ENCODE assay signal across 13 cellular contexts in the genomic region with DNA sequence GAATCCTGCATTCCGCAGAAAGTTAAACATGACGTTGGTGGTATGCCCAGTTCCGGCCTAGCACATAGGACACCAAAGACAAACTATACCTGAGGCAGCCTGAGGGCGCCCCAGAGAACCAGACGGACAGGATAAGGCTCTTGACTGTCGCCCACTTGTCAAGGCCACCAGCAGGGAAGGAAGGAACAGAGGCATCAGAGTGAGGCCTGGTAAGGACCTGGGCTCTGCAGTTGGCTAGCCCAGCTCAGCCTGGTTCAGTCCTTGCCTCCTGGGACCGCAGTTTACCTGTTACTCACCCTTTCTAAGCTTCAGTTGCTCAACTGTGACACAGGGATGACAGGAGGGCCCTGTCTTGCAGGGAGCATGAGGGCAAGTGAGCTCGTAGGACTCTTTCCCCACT.
DNase-seq lines count a peak whose midpoint lies in the region; ATAC-seq and TF ChIP-seq lines count a peak whose summit lies in the region.
"Had no signal": no experiment of that assay in that cellular context is flagged by ENCODE, and none has a peak within 500 bp of the region (broad histone marks: within the 10 kb centered on the region; RNA-seq: fewer than 3 reads in every experiment).

No MANE protein-coding gene starts in this region.

- TF ChIP-seq CTCF in 22Rv1 (IDR thresholded peaks at IDR 0.05) (no peak; the same call in 1 of the 2 replicates), Panc1 (IDR thresholded peaks at IDR 0.05) (no peak), gastroesophageal sphincter (IDR thresholded peaks at IDR 0.05) (no peak)

- peaks cover 4% of the 10 kb centered on the region for H3K4me1 Mint-ChIP-seq in activated T-helper 2 cell treated with anti-CD3 and anti-CD28 coated beads, Interferon-gamma antibody, Interleukin-2, Interleukin-4, amounts not matched to agents 10 μg/mL and 5 μg/mL and 100 μg/mL, durations not matched to agents 14 hours and 24 hours and 36 hours (ENCODE audit: low read depth)
- no peaks in the 10 kb centered on the region for H3K4me1 Mint-ChIP-seq in stimulated activated memory B cell treated with anti-CD40 and anti-IgM and Interleukin-4, amounts not matched to agents 10 μg/mL and 1 μg/mL and 100 μg/mL, for 72 hours
- H3K4me1 Mint-ChIP-seq: activated naive CD8-positive, alpha-beta T cell treated with anti-CD3 and anti-CD28 coated beads for 36 hours had no signal

- H2BK12ac ChIP-seq in trophoblast cell (ENCODE audit: low read length), result no peak overlapping the region

- peak overlapping the region; percentile 60 for H3K27ac ChIP-seq in 22Rv1
- H3K27ac ChIP-seq in Panc1 (ENCODE audit: low read length), result no peak overlapping the region
- peak overlapping the region in 3 of 4 donors; percentile 64 to 72 (median 72) for H3K27ac ChIP-seq in gastroesophageal sphincter
- peak overlapping the region; percentile 28 for H3K27ac ChIP-seq in trophoblast cell (ENCODE audit: low read depth, low read length)
- H3K27ac ChIP-seq: SK-N-MC, tibial artery had no signal

- no peak overlapping the region for H4K8ac ChIP-seq in trophoblast cell (ENCODE audit: low read depth, low read length)

- TF ChIP-seq EP300 in gastroesophageal sphincter (IDR thresholded peaks at IDR 0.05), result no peak

- no peak overlapping the region for H4K91ac ChIP-seq in trophoblast cell (ENCODE audit: low read depth, low read length)

- H3K9me3 Mint-ChIP-seq in activated T-helper 2 cell treated with anti-CD3 and anti-CD28 coated beads, Interferon-gamma antibody, Interleukin-2, Interleukin-4, amounts not matched to agents 10 μg/mL and 5 μg/mL and 100 μg/mL, durations not matched to agents 14 hours and 24 hours and 36 hours, result no peaks in the 10 kb centered on the region
- H3K9me3 Mint-ChIP-seq in stimulated activated memory B cell treated with anti-CD40 and anti-IgM and Interleukin-4, amounts not matched to agents 10 μg/mL and 1 μg/mL and 100 μg/mL, for 72 hours, result no peaks in the 10 kb centered on the region
- H3K9me3 Mint-ChIP-seq: activated naive CD8-positive, alpha-beta T cell treated with anti-CD3 and anti-CD28 coated beads for 36 hours; IgD-negative memory B cell had no signal

- no peak overlapping the region for H3K27ac Mint-ChIP-seq in activated T-helper 2 cell treated with anti-CD3 and anti-CD28 coated beads, Interferon-gamma antibody, Interleukin-2, Interleukin-4, amounts not matched to agents 10 μg/mL and 5 μg/mL and 100 μg/mL, durations not matched to agents 14 hours and 24 hours and 36 hours
- no peak overlapping the region for H3K27ac Mint-ChIP-seq in stimulated activated memory B cell treated with anti-CD40 and anti-IgM and Interleukin-4, amounts not matched to agents 10 μg/mL and 1 μg/mL and 100 μg/mL, for 72 hours
- H3K27ac Mint-ChIP-seq: activated naive CD8-positive, alpha-beta T cell treated with anti-CD3 and anti-CD28 coated beads for 36 hours; IgD-negative memory B cell had no signal

- no peak overlapping the region for H3K18ac ChIP-seq in trophoblast cell (ENCODE audit: low read length)

- no peak overlapping the region for H4K12ac ChIP-seq in trophoblast cell (ENCODE audit: low read depth, low read length)

- CTCF ChIA-PET in Panc1 (lab: Charles Lee), result interaction anchor here (1.5 kb wide), 1 partner anchor 10 kb away, joined by 3 read pairs; no protein-coding TSS in a partner anchor

- peak; percentile 42 for ATAC-seq in Panc1
- ATAC-seq in gastroesophageal sphincter, result no peak
- ATAC-seq in stimulated activated memory B cell treated with anti-CD40 and anti-IgM and Interleukin-4, amounts not matched to agents 10 μg/mL and 1 μg/mL and 100 μg/mL, for 72 hours, result no peak

- BruUV-seq in Panc1 (replicated peaks; lab: Mats Ljungman, UMichigan), result no TSS peak

- H2BK5ac ChIP-seq in trophoblast cell (ENCODE audit: low read depth, low read length, poor library complexity), result no peak overlapping the region

- no peak overlapping the region for H3K4ac ChIP-seq in trophoblast cell (ENCODE audit: low read depth, low read length)

- POLR2A ChIA-PET in Panc1 (lab: Charles Lee), result no interaction called here

- peak overlapping the region; percentile 6 for H2AFZ ChIP-seq in trophoblast cell (ENCODE audit: insufficient read depth, low read length, poor library complexity)

- DNase-seq in Panc1 (ENCODE audit: low read depth, low spot score), result no peak
- peak; percentile 71 to 77 for DNase-seq in trophoblast cell
- DNase-seq in NCI-H1417 treated with DMSO at 0.1 percent for 48 hours (lab: John Stamatoyannopoulos, UW), result no peak
- no peak for DNase-seq in occipital lobe (lab: John Stamatoyannopoulos, UW)
- no peak for DNase-seq in activated T-helper 2 cell treated with anti-CD3 and anti-CD28 coated beads, Interferon-gamma antibody, Interleukin-2, Interleukin-4, amounts not matched to agents 10 μg/mL and 5 μg/mL and 100 μg/mL, durations not matched to agents 14 hours and 24 hours and 36 hours (ENCODE audit: low spot score)
- DNase-seq: activated naive CD8-positive, alpha-beta T cell treated with anti-CD3 and anti-CD28 coated beads for 36 hours; NCI-H1436 had no signal

- no peaks in the 10 kb centered on the region for H3K79me2 ChIP-seq in trophoblast cell (ENCODE audit: control insufficient read depth, insufficient read depth, low read length, poor library complexity)

- H3K27me3 ChIP-seq in Panc1 (ENCODE audit: control insufficient read depth, insufficient read depth, low read length) (no peaks in the 10 kb centered on the region), gastroesophageal sphincter (no peaks in the 10 kb centered on the region), trophoblast cell (ENCODE audit: insufficient read depth, low read length) (no peaks in the 10 kb centered on the region)
- H3K27me3 ChIP-seq: tibial artery had no signal

- no peak overlapping the region for H3K4me3 Mint-ChIP-seq in activated T-helper 2 cell treated with anti-CD3 and anti-CD28 coated beads, Interferon-gamma antibody, Interleukin-2, Interleukin-4, amounts not matched to agents 10 μg/mL and 5 μg/mL and 100 μg/mL, durations not matched to agents 14 hours and 24 hours and 36 hours (ENCODE audit: low read depth)
- no peak overlapping the region for H3K4me3 Mint-ChIP-seq in stimulated activated memory B cell treated with anti-CD40 and anti-IgM and Interleukin-4, amounts not matched to agents 10 μg/mL and 1 μg/mL and 100 μg/mL, for 72 hours
- H3K4me3 Mint-ChIP-seq: activated naive CD8-positive, alpha-beta T cell treated with anti-CD3 and anti-CD28 coated beads for 36 hours; IgD-negative memory B cell had no signal

- no peak overlapping the region for H2AK5ac ChIP-seq in trophoblast cell (ENCODE audit: low read length)

- H3K4me2 ChIP-seq in trophoblast cell (ENCODE audit: low read length), result no peak overlapping the region

- H3K79me1 ChIP-seq in trophoblast cell (ENCODE audit: low read length), result no peaks in the 10 kb centered on the region

- no peak overlapping the region for H3K14ac ChIP-seq in trophoblast cell (ENCODE audit: low read length)

- intact Hi-C loops in Panc1 (cut with micrococcal nuclease; ENCODE audit: unreplicated experiment), result no loop called here
- intact Hi-C loops in activated T-helper 2 cell treated with anti-CD3 and anti-CD28 coated beads, Interferon-gamma antibody, Interleukin-2, Interleukin-4, amounts not matched to agents 10 μg/mL and 5 μg/mL and 100 μg/mL, durations not matched to agents 14 hours and 24 hours and 36 hours (cut with micrococcal nuclease), result no loop called here

- peaks cover 10% of the 10 kb centered on the region for H3K27me3 Mint-ChIP-seq in activated T-helper 2 cell treated with anti-CD3 and anti-CD28 coated beads, Interferon-gamma antibody, Interleukin-2, Interleukin-4, amounts not matched to agents 10 μg/mL and 5 μg/mL and 100 μg/mL, durations not matched to agents 14 hours and 24 hours and 36 hours (ENCODE audit: low read depth)
- peaks cover 19% of the 10 kb centered on the region for H3K27me3 Mint-ChIP-seq in stimulated activated memory B cell treated with anti-CD40 and anti-IgM and Interleukin-4, amounts not matched to agents 10 μg/mL and 1 μg/mL and 100 μg/mL, for 72 hours
- H3K27me3 Mint-ChIP-seq: activated naive CD8-positive, alpha-beta T cell treated with anti-CD3 and anti-CD28 coated beads for 36 hours had no signal

- in situ Hi-C loops in Panc1 (cut with HindIII; ENCODE audit: low pct_unique_long_range_greater_than_20kb, low sequenced_read_pairs), result no loop called here

- H3K36me3 Mint-ChIP-seq in activated T-helper 2 cell treated with anti-CD3 and anti-CD28 coated beads, Interferon-gamma antibody, Interleukin-2, Interleukin-4, amounts not matched to agents 10 μg/mL and 5 μg/mL and 100 μg/mL, durations not matched to agents 14 hours and 24 hours and 36 hours (ENCODE audit: low read depth), result peaks cover 8% of the 10 kb centered on the region
- peaks cover 16% of the 10 kb centered on the region for H3K36me3 Mint-ChIP-seq in stimulated activated memory B cell treated with anti-CD40 and anti-IgM and Interleukin-4, amounts not matched to agents 10 μg/mL and 1 μg/mL and 100 μg/mL, for 72 hours
- H3K36me3 Mint-ChIP-seq: IgD-negative memory B cell had no signal

- 66 to 80% methylated on average over 1 to 3 of the region's 8 CpGs for WGBS in gastroesophageal sphincter (ENCODE audit: low coverage in 1 of 2), 2 donors
- no CpG with 5 or more reads among the region's 8 CpGs for WGBS in trophoblast cell (ENCODE audit: extremely low coverage, insufficient coverage, insufficient read length)

- H3K9me3 ChIP-seq in Panc1 (ENCODE audit: control insufficient read depth, insufficient read depth, low read depth, low read length), result no peaks in the 10 kb centered on the region
- no peaks in the 10 kb centered on the region for H3K9me3 ChIP-seq in gastroesophageal sphincter
- no peaks in the 10 kb centered on the region for H3K9me3 ChIP-seq in trophoblast cell (ENCODE audit: insufficient read depth, low read depth, low read length)
- H3K9me3 ChIP-seq: tibial artery had no signal

- H3K4me3 ChIP-seq in Panc1 (ENCODE audit: low read depth in 2 of 2, low read length in 2 of 2) (no peak overlapping the region), gastroesophageal sphincter (no peak overlapping the region), trophoblast cell (ENCODE audit: low read depth, low read length) (no peak overlapping the region)
- H3K4me3 ChIP-seq: SK-N-MC, tibial artery had no signal

- no peak overlapping the region for H2BK120ac ChIP-seq in trophoblast cell (ENCODE audit: insufficient read depth, low read length, poor library complexity)

- H3K36me3 ChIP-seq in Panc1 (ENCODE audit: control insufficient read depth, insufficient read depth, low read length), result peaks cover 15% of the 10 kb centered on the region
- H3K36me3 ChIP-seq in gastroesophageal sphincter, result peaks cover 0 to 42% of the 10 kb centered on the region in 2 donors
- peaks cover 7 to 11% of the 10 kb centered on the region in 2 experiments for H3K36me3 ChIP-seq in trophoblast cell (ENCODE audit: control insufficient read depth in 1 of 2, insufficient read depth in 2 of 2, low read length in 2 of 2)

- no peak for TF ChIP-seq POLR2A in gastroesophageal sphincter (IDR thresholded peaks at IDR 0.05)

- no peak overlapping the region for H3K23ac ChIP-seq in trophoblast cell (ENCODE audit: low read length)

- H3K4me1 ChIP-seq in Panc1 (ENCODE audit: control insufficient read depth, insufficient read depth, low read length) (no peaks in the 10 kb centered on the region), gastroesophageal sphincter (peaks cover 0 to 11% (median 5%) of the 10 kb centered on the region in 3 donors), trophoblast cell (ENCODE audit: control insufficient read depth in 1 of 2, insufficient read depth in 2 of 2, low read length in 2 of 2) (peaks cover 6% of the 10 kb centered on the region in 2 experiments)

- H3K9ac ChIP-seq in trophoblast cell (ENCODE audit: low read length), result no peak overlapping the region

Comparison
In these comparisons a context has a peak if more than half of its experiments do, and no peak if none do; other contexts are left out.
1. DNase-seq: peak in trophoblast cell (2 of 2); none in Panc1 (single experiment), NCI-H1417 treated with DMSO at 0.1 percent for 48 hours (single experiment), occipital lobe (single experiment) and activated T-helper 2 cell treated with anti-CD3 and anti-CD28 coated beads, Interferon-gamma antibody, Interleukin-2, Interleukin-4, amounts not matched to agents 10 μg/mL and 5 μg/mL and 100 μg/mL, durations not matched to agents 14 hours and 24 hours and 36 hours (single experiment).